8 cellular contexts compared by ENCODE assay signal in the genomic region with DNA sequence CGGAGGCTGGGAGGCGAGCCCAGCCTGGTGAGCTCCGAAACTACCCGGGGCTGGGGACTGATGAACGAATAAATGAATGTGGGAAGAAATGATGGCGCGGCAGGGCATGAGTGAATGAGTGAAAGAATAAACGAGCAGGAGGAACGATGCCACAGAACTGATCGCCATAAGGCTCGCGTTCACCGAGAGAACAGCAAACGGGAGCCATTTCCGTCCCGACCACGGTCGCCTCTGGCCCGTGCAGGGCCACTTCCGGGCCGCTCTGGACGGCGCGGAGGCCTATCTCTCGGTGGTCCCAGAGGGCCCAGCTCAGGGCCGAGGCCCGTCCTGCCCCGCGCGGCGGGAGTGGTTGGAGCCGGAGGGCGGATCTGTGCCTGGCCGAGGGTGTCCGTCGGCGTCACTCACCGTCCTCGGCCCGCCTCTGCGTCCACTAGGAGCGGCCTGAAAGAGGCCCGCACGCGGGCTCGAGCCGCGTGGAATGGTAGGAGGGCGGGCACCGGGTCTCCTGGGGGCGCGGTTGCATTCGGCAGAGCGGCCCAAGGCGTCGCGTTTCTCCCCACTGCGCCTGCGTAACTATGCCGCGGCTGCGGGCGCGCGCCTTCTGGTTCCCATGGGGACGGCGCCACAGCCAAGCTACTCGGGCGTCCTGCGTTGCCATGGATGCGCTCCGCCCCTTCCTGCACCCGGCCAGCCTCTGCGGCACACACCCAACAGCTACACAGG. TPM values are rescaled to one million over a fixed set of nuclear protein-coding genes. Genes with fewer than 3 reads are reported as not detected.
DNase-seq lines count a peak whose midpoint lies in the region; ATAC-seq and TF ChIP-seq lines count a peak whose summit lies in the region.

A gene (minus strand): TSS at position 480 of the 723 bp plus-strand sequence. CDS start 5,116 bp downstream, outside the sequence.

- DNase-seq in NCI-H526 (lab: John Stamatoyannopoulos, UW) (peak; percentile 87 to 97), left lung (peak; percentile 98 to 100)
- DNase-seq in activated CD4-positive, alpha-beta T cell treated with anti-CD3 and anti-CD28 coated beads, Interleukin-2, amount 10 ng/mL, durations not matched to agents 24 days and 14 days: peak; percentile 99
- peak; percentile 93 for DNase-seq in stimulated activated CD4-positive, alpha-beta T cell treated with anti-CD3 and anti-CD28 coated beads, Interleukin-2, amount 100 ng/mL, for 4 hours (ENCODE audit: low read depth)

- H3K27me3 Mint-ChIP-seq in activated CD4-positive, alpha-beta T cell treated with anti-CD3 and anti-CD28 coated beads, Interleukin-2, amount 10 ng/mL, durations not matched to agents 24 days and 14 days: no peaks in the 10 kb centered on the region
- peaks cover 12% of the 10 kb centered on the region for H3K27me3 Mint-ChIP-seq in dendritic cell treated with granulocyte-macrophage colony-stimulating factor and Interleukin-4, amounts not matched to agents 40 ng/mL and 50 ng/mL, for 4 days

- intact Hi-C loops in activated CD4-positive, alpha-beta T cell treated with anti-CD3 and anti-CD28 coated beads, Interleukin-2, amount 10 ng/mL, durations not matched to agents 24 days and 14 days (cut with micrococcal nuclease): loop anchor here (1.0 kb wide), 5 partner anchors 15 to 39 kb away; a partner anchor contains a TSS
- intact Hi-C loops in dendritic cell treated with granulocyte-macrophage colony-stimulating factor and Interleukin-4, amounts not matched to agents 40 ng/mL and 50 ng/mL, for 4 days (cut with micrococcal nuclease): loop anchor here (1.0 to 2.0 kb wide), 4 partner anchors 18 to 58 kb away; a partner anchor contains a TSS
- intact Hi-C loops in left lung (cut with DNase I): no loop called here

- H3K36me3 ChIP-seq in BLaER1 treated with 17β-estradiol and CSF1 and Interleukin-3, amounts not matched to agents 10 nM and 100 nM: peaks cover 0 to 8% (median 5%) of the 10 kb centered on the region in 11 experiments; a peak in 14 of 22 replicates
- H3K36me3 ChIP-seq in left lung: no peaks in the 10 kb centered on the region

- peaks cover 5% of the 10 kb centered on the region for H3K36me3 Mint-ChIP-seq in activated CD4-positive, alpha-beta T cell treated with anti-CD3 and anti-CD28 coated beads, Interleukin-2, amount 10 ng/mL, durations not matched to agents 24 days and 14 days (ENCODE audit: low read depth)
- H3K36me3 Mint-ChIP-seq in dendritic cell treated with granulocyte-macrophage colony-stimulating factor and Interleukin-4, amounts not matched to agents 40 ng/mL and 50 ng/mL, for 4 days (ENCODE audit: low read depth): peaks cover 9% of the 10 kb centered on the region

- no peak for TF ChIP-seq CTCF in left lung (IDR thresholded peaks at IDR 0.05)

- H3K4me1 Mint-ChIP-seq in activated CD4-positive, alpha-beta T cell treated with anti-CD3 and anti-CD28 coated beads, Interleukin-2, amount 10 ng/mL, durations not matched to agents 24 days and 14 days: peaks cover 9% of the 10 kb centered on the region
- H3K4me1 Mint-ChIP-seq in dendritic cell treated with granulocyte-macrophage colony-stimulating factor and Interleukin-4, amounts not matched to agents 40 ng/mL and 50 ng/mL, for 4 days (ENCODE audit: low read depth): peaks cover 24% of the 10 kb centered on the region

- no peaks in the 10 kb centered on the region for H3K9me3 Mint-ChIP-seq in activated CD4-positive, alpha-beta T cell treated with anti-CD3 and anti-CD28 coated beads, Interleukin-2, amount 10 ng/mL, durations not matched to agents 24 days and 14 days
- H3K9me3 Mint-ChIP-seq in dendritic cell treated with granulocyte-macrophage colony-stimulating factor and Interleukin-4, amounts not matched to agents 40 ng/mL and 50 ng/mL, for 4 days: no peaks in the 10 kb centered on the region

- peak within 1 kb of the TSS; percentile 83 to 94 (median 91) for H3K27ac ChIP-seq in BLaER1 treated with 17β-estradiol and CSF1 and Interleukin-3, amounts not matched to agents 10 nM and 100 nM
- peak within 1 kb of the TSS; percentile 93 to 94 for H3K27ac ChIP-seq in left lung

- H4K20me1 ChIP-seq in BLaER1 treated with 17β-estradiol and CSF1 and Interleukin-3, amounts not matched to agents 10 nM and 100 nM: peaks cover 0 to 7% (median 0%) of the 10 kb centered on the region in 11 experiments; a peak in 6 of 22 replicates

- peak within 1 kb of the TSS; percentile 84 to 95 (median 87) for H3K4me2 ChIP-seq in BLaER1 treated with 17β-estradiol and CSF1 and Interleukin-3, amounts not matched to agents 10 nM and 100 nM

- peaks cover 5 to 12% (median 8%) of the 10 kb centered on the region in 11 experiments for H3K27me3 ChIP-seq in BLaER1 treated with 17β-estradiol and CSF1 and Interleukin-3, amounts not matched to agents 10 nM and 100 nM
- H3K27me3 ChIP-seq in left lung: peaks cover under 1 to 6% of the 10 kb centered on the region in 2 donors

- peak within 1 kb of the TSS; percentile 97 for H3K27ac Mint-ChIP-seq in activated CD4-positive, alpha-beta T cell treated with anti-CD3 and anti-CD28 coated beads, Interleukin-2, amount 10 ng/mL, durations not matched to agents 24 days and 14 days
- H3K27ac Mint-ChIP-seq in dendritic cell treated with granulocyte-macrophage colony-stimulating factor and Interleukin-4, amounts not matched to agents 40 ng/mL and 50 ng/mL, for 4 days: peak within 1 kb of the TSS; percentile 98

- peak within 1 kb of the TSS; percentile 79 to 93 (median 90) for H3K9ac ChIP-seq in BLaER1 treated with 17β-estradiol and CSF1 and Interleukin-3, amounts not matched to agents 10 nM and 100 nM

- H3K4me3 Mint-ChIP-seq in activated CD4-positive, alpha-beta T cell treated with anti-CD3 and anti-CD28 coated beads, Interleukin-2, amount 10 ng/mL, durations not matched to agents 24 days and 14 days: peak within 1 kb of the TSS; percentile 95
- peak within 1 kb of the TSS; percentile 96 for H3K4me3 Mint-ChIP-seq in dendritic cell treated with granulocyte-macrophage colony-stimulating factor and Interleukin-4, amounts not matched to agents 40 ng/mL and 50 ng/mL, for 4 days

- peaks cover 33 to 77% (median 67%) of the 10 kb centered on the region in 10 experiments for H3K4me1 ChIP-seq in BLaER1 treated with 17β-estradiol and CSF1 and Interleukin-3, amounts not matched to agents 10 nM and 100 nM
- peaks cover 4 to 19% of the 10 kb centered on the region in 2 donors for H3K4me1 ChIP-seq in left lung

- no peaks in the 10 kb centered on the region; a peak in 1 of 22 replicates for H3K9me3 ChIP-seq in BLaER1 treated with 17β-estradiol and CSF1 and Interleukin-3, amounts not matched to agents 10 nM and 100 nM (replicated peaks in 1 of 11)
- no peaks in the 10 kb centered on the region for H3K9me3 ChIP-seq in left lung

- H3K4me3 ChIP-seq in BLaER1 treated with 17β-estradiol and CSF1 and Interleukin-3, amounts not matched to agents 10 nM and 100 nM: peak within 1 kb of the TSS; percentile 59 to 75 (median 68)
- peak within 1 kb of the TSS; percentile 70 to 72 for H3K4me3 ChIP-seq in left lung

- ATAC-seq in GM19328 (IDR thresholded peaks at IDR 0.05; ENCODE audit: unreplicated experiment): peak; percentile 85
- ATAC-seq in HG03469 (IDR thresholded peaks at IDR 0.05; ENCODE audit: unreplicated experiment): peak; percentile 68
- peak; percentile 95 for ATAC-seq in left lung

RNA-seq across cellular contexts. Expression of the gene that starts here (rescaled TPM):
- total RNA-seq in activated CD4-positive, alpha-beta T cell treated with anti-CD3 and anti-CD28 coated beads, Interleukin-2, amount 10 ng/mL, durations not matched to agents 24 days and 14 days: 0.79 and 1.1 TPM in 2 replicates
- total RNA-seq in left lung: 1 to 10 TPM in 1 of 2 donors, under 1 TPM in 1; 0.76 to 1.2 TPM

Comparison
In these comparisons a context has a peak if more than half of its experiments do, and no peak if none do; other contexts are left out.
1. Peak in every context shown above with its lines: DNase-seq, ATAC-seq, H3K4me3 ChIP-seq and H3K27ac ChIP-seq.
2. intact Hi-C loops: an anchor here in activated CD4-positive, alpha-beta T cell treated with anti-CD3 and anti-CD28 coated beads, Interleukin-2, amount 10 ng/mL, durations not matched to agents 24 days and 14 days (1.0 kb wide) and dendritic cell treated with granulocyte-macrophage colony-stimulating factor and Interleukin-4, amounts not matched to agents 40 ng/mL and 50 ng/mL, for 4 days (1.0 to 2.0 kb wide); none called in left lung.